21 cellular contexts compared by ENCODE assay signal in genomic region chr1:175830500-175830899, GRCh38.
DNase-seq lines count a peak whose midpoint lies in the region; ATAC-seq, FAIRE-seq and TF ChIP-seq lines count a peak whose summit lies in the region.
"Had no signal": no experiment of that assay in that cellular context is flagged by ENCODE, and none has a peak within 500 bp of the region (broad histone marks: within the 10 kb centered on the region; RNA-seq: fewer than 3 reads in every experiment).

No MANE protein-coding gene starts in this region.

- H2AFZ ChIP-seq in mammary epithelial cell (ENCODE audit: low read depth, low read length) = no peak overlapping the region

- H3K27me3 ChIP-seq in breast epithelium (no peaks in the 10 kb centered on the region), mammary epithelial cell (ENCODE audit: insufficient read depth, low read length) (no peaks in the 10 kb centered on the region)
- H3K27me3 ChIP-seq: MG63 had no signal

- peaks cover 0 to 8% of the 10 kb centered on the region in 2 donors for H3K9me3 ChIP-seq in breast epithelium
- H3K9me3 ChIP-seq in mammary epithelial cell (replicated peaks; ENCODE audit: insufficient read depth, low read length) = no peaks in the 10 kb centered on the region
- H3K9me3 ChIP-seq in mucosa of descending colon = no peaks in the 10 kb centered on the region
- H3K9me3 ChIP-seq: MG63 had no signal

- H3K9me3 Mint-ChIP-seq in MCF 10A (ENCODE audit: unreplicated experiment) = no peaks in the 10 kb centered on the region

- DNase-seq in MCF 10A (ENCODE audit: unreplicated experiment) = peak; percentile 34
- DNase-seq in breast epithelium (ENCODE audit: low spot score in 2 of 2) = no peak
- peak; percentile 25 for DNase-seq in mammary epithelial cell
- no peak for DNase-seq in mucosa of descending colon
- no peak for DNase-seq in urothelium cell line (ENCODE audit: low spot score)
- DNase-seq in SW 1271 (lab: John Stamatoyannopoulos, UW) = no peak
- DNase-seq: COR-L47, DMS 273 treated with DMSO at 0.1 percent for 48 hours, DND-41, HCEC 1CT, IMR-90, MG63, NCI-H1105 treated with DMSO at 0.1 percent for 48 hours, NCI-H1694, NCI-H2107, NCI-H510A, NCI-H748 treated with DMSO at 0.1 percent for 48 hours, SHP77 treated with DMSO at 0.1 percent for 48 hours had no signal

- no peaks in the 10 kb centered on the region for H4K20me1 ChIP-seq in mammary epithelial cell (ENCODE audit: insufficient read depth, low read length)

- H3K4me1 Mint-ChIP-seq in MCF 10A (ENCODE audit: insufficient read depth, unreplicated experiment) = no peaks in the 10 kb centered on the region
- H3K4me1 Mint-ChIP-seq: B cell had no signal

- CTCF ChIA-PET in MCF 10A (lab: Yijun Ruan, JAX) (interaction anchor here (0.6 to 1.3 kb wide), 4 partner anchors 12 to 705 kb away, joined by 3 to 6 read pairs (median 3); no protein-coding TSS in a partner anchor), mammary epithelial cell (lab: Charles Lee; ENCODE audit: low non-redundant PET) (no interaction called here)

- H3K4me1 ChIP-seq in breast epithelium (no peaks in the 10 kb centered on the region), mammary epithelial cell (ENCODE audit: insufficient read depth, low read length) (no peaks in the 10 kb centered on the region), mucosa of descending colon (ENCODE audit: low read depth) (no peaks in the 10 kb centered on the region)

- dilution Hi-C loops in mammary epithelial cell (cut with HindIII; ENCODE audit: low sequenced_read_pairs) = loop anchor here (5.0 kb wide), 1 partner anchor 67 kb away; no protein-coding TSS in a partner anchor

- in situ Hi-C loops in mammary epithelial cell (cut with MboI; ENCODE audit: low sequenced_read_pairs in 2 of 2) = no loop called here

- no peaks in the 10 kb centered on the region for H3K27me3 Mint-ChIP-seq in MCF 10A (ENCODE audit: insufficient read depth, unreplicated experiment)

- no peak for TF ChIP-seq CTCF in MCF 10A (IDR thresholded peaks at IDR 0.05; ENCODE audit: unreplicated experiment)
- no peak for TF ChIP-seq CTCF in breast epithelium (IDR thresholded peaks at IDR 0.05)
- no peak for TF ChIP-seq CTCF in mammary epithelial cell (conservative IDR thresholded peaks at IDR 0.05 in 1 of 2, IDR thresholded peaks at IDR 0.05 in 1 of 2; ENCODE audit: extremely low read depth in 1 of 2, insufficient read depth in 1 of 2, low read depth in 1 of 2, low read length in 2 of 2)
- no peak for TF ChIP-seq CTCF in mucosa of descending colon (IDR thresholded peaks at IDR 0.05)

- POLR2A ChIA-PET in MCF 10A (lab: Yijun Ruan, JAX) = interaction anchor here (0.6 to 1.1 kb wide), 2 partner anchors 11 to 631 kb away, joined by 3 to 4 read pairs; no protein-coding TSS in a partner anchor

- no peak overlapping the region for H3K27ac Mint-ChIP-seq in MCF 10A (ENCODE audit: low read depth, unreplicated experiment)
- H3K27ac Mint-ChIP-seq: B cell had no signal

- H3K4me2 ChIP-seq in mammary epithelial cell (ENCODE audit: insufficient read depth, low read depth, low read length) = no peak overlapping the region

- no peak for TF ChIP-seq POLR2A in breast epithelium (IDR thresholded peaks at IDR 0.05)

- no TSS peak for BruUV-seq in MCF 10A (replicated peaks; lab: Mats Ljungman, UMichigan)
- no TSS peak for BruUV-seq in mammary epithelial cell (replicated peaks; lab: Mats Ljungman, UMichigan)

- intact Hi-C loops in MCF 10A (cut with micrococcal nuclease) = no loop called here
- intact Hi-C loops in breast epithelium (cut with DNase I; ENCODE audit: low total_unique reads) = no loop called here
- intact Hi-C loops in mammary epithelial cell (cut with micrococcal nuclease) = no loop called here
- intact Hi-C loops in mucosa of descending colon (cut with DNase I, micrococcal nuclease) = no loop called here

- H3K36me3 ChIP-seq in breast epithelium (no peaks in the 10 kb centered on the region), mammary epithelial cell (ENCODE audit: insufficient read depth, low read length) (no peaks in the 10 kb centered on the region), mucosa of descending colon (ENCODE audit: low read depth) (no peaks in the 10 kb centered on the region)
- H3K36me3 ChIP-seq: MG63 had no signal

- H3K4me3 Mint-ChIP-seq in MCF 10A (ENCODE audit: unreplicated experiment) = no peak overlapping the region
- H3K4me3 Mint-ChIP-seq: B cell had no signal

- H3K4me3 ChIP-seq in breast epithelium = no peak overlapping the region
- H3K4me3 ChIP-seq in mammary epithelial cell (replicated peaks in 1 of 3; ENCODE audit: insufficient read depth in 1 of 3, low read depth in 2 of 3, low read length in 3 of 3) = no peak overlapping the region
- H3K4me3 ChIP-seq in mucosa of descending colon = no peak overlapping the region
- H3K4me3 ChIP-seq: MG63 had no signal

- no peaks in the 10 kb centered on the region for H3K36me3 Mint-ChIP-seq in MCF 10A (ENCODE audit: insufficient read depth, unreplicated experiment)

- no peak for FAIRE-seq in urothelium cell line (lab: Jason Lieb, UNC)
- FAIRE-seq: HTR-8/SVneo had no signal

- no peaks in the 10 kb centered on the region for H3K79me2 ChIP-seq in mammary epithelial cell (ENCODE audit: insufficient read depth, low read length)

- ATAC-seq in mucosa of descending colon (peak; percentile 44), HG02763 (IDR thresholded peaks at IDR 0.05; ENCODE audit: unreplicated experiment) (no peak)

- H3K27ac ChIP-seq in breast epithelium (no peak overlapping the region), mammary epithelial cell (ENCODE audit: insufficient read depth, low read depth, low read length) (no peak overlapping the region)

- no peak overlapping the region for H3K9ac ChIP-seq in mammary epithelial cell (ENCODE audit: insufficient read depth, low read length)

Comparison
In these comparisons a context has a peak if more than half of its experiments do, and no peak if none do; other contexts are left out.
1. DNase-seq: peak in MCF 10A (single experiment) and mammary epithelial cell (single experiment); none in breast epithelium (0 of 2), mucosa of descending colon (0 of 3), urothelium cell line (single experiment) and SW 1271 (0 of 2).